23 cellular contexts compared by ENCODE assay signal in genomic region chr9:33306037-33306436, GRCh38. TPM values are rescaled to one million over a fixed set of nuclear protein-coding genes. Genes with fewer than 3 reads are reported as not detected.
DNase-seq lines count a peak whose midpoint lies in the region; ATAC-seq and TF ChIP-seq lines count a peak whose summit lies in the region.
"Had no signal": no experiment of that assay in that cellular context is flagged by ENCODE, and none has a peak within 500 bp of the region (broad histone marks: within the 10 kb centered on the region; RNA-seq: fewer than 3 reads in every experiment).

No MANE protein-coding gene starts in this region.

- H3K9me3 ChIP-seq in left ventricle myocardium inferior (replicated peaks): no peaks in the 10 kb centered on the region
- no peaks in the 10 kb centered on the region for H3K9me3 ChIP-seq in gastrocnemius medialis
- H3K9me3 ChIP-seq: heart right ventricle, left lung, tibial nerve had no signal

- no peak overlapping the region for H3K4me3 Mint-ChIP-seq in activated naive CD8-positive, alpha-beta T cell treated with anti-CD3 and anti-CD28 coated beads, Interleukin-2, amount 10 ng/mL, durations not matched to agents 7 days and 5 days
- H3K4me3 Mint-ChIP-seq: CD4-positive, CD25-positive, alpha-beta regulatory T cell; T-cell had no signal

- TF ChIP-seq CTCF in left ventricle myocardium inferior (IDR thresholded peaks at IDR 0.05; ENCODE audit: borderline replicate concordance) (no peak), gastrocnemius medialis (IDR thresholded peaks at IDR 0.05 in 4 of 5, conservative IDR thresholded peaks at IDR 0.05 in 1 of 5) (no peak)

- in situ Hi-C loops in gastrocnemius medialis (cut with MboI; ENCODE audit: low sequenced_read_pairs in 4 of 4): no loop called here

- H3K27me3 ChIP-seq in left ventricle myocardium inferior (ENCODE audit: low read depth) (no peaks in the 10 kb centered on the region), gastrocnemius medialis (no peaks in the 10 kb centered on the region)
- H3K27me3 ChIP-seq: dorsolateral prefrontal cortex, heart right ventricle, left lung, tibial nerve had no signal

- ATAC-seq in left ventricle myocardium superior: peak; percentile 70
- ATAC-seq in activated naive CD8-positive, alpha-beta T cell treated with anti-CD3 and anti-CD28 coated beads, Interleukin-2, amount 10 ng/mL, durations not matched to agents 7 days and 5 days (ENCODE audit: low read depth): peak; percentile 42
- peak in 1 of 2 donors; percentile 51 for ATAC-seq in gastrocnemius medialis
- ATAC-seq: left lung, Panc1, T-cell had no signal

- no peak overlapping the region for H3K27ac ChIP-seq in left ventricle myocardium inferior (replicated peaks)
- H3K27ac ChIP-seq in gastrocnemius medialis: peak overlapping the region in 3 of 4 donors; percentile 31 to 55 (median 47)
- H3K27ac ChIP-seq: left lung, tibial nerve had no signal

- H3K27me3 Mint-ChIP-seq in activated naive CD8-positive, alpha-beta T cell treated with anti-CD3 and anti-CD28 coated beads, Interleukin-2, amount 10 ng/mL, durations not matched to agents 7 days and 5 days: no peaks in the 10 kb centered on the region
- H3K27me3 Mint-ChIP-seq: CD4-positive, CD25-positive, alpha-beta regulatory T cell; stimulated activated naive CD8-positive, alpha-beta T cell treated with anti-CD3 and anti-CD28 coated beads, Interleukin-15, Interleukin-2, amounts not matched to agents 100 ng/mL and 50 ng/mL, for 24 hours; T-cell had no signal

- peaks cover 5% of the 10 kb centered on the region for H3K4me1 Mint-ChIP-seq in activated naive CD8-positive, alpha-beta T cell treated with anti-CD3 and anti-CD28 coated beads, Interleukin-2, amount 10 ng/mL, durations not matched to agents 7 days and 5 days

- no peaks in the 10 kb centered on the region for H3K9me3 Mint-ChIP-seq in activated naive CD8-positive, alpha-beta T cell treated with anti-CD3 and anti-CD28 coated beads, Interleukin-2, amount 10 ng/mL, durations not matched to agents 7 days and 5 days
- H3K9me3 Mint-ChIP-seq: CD4-positive, CD25-positive, alpha-beta regulatory T cell; stimulated activated naive CD8-positive, alpha-beta T cell treated with anti-CD3 and anti-CD28 coated beads, Interleukin-15, Interleukin-2, amounts not matched to agents 100 ng/mL and 50 ng/mL, for 24 hours; T-cell had no signal

- no peak overlapping the region for H3K4me3 ChIP-seq in left ventricle myocardium inferior
- H3K4me3 ChIP-seq in gastrocnemius medialis: no peak overlapping the region
- H3K4me3 ChIP-seq: dorsolateral prefrontal cortex, heart right ventricle, left lung, tibial nerve had no signal

- intact Hi-C loops in left ventricle myocardium superior (cut with micrococcal nuclease): no loop called here
- intact Hi-C loops in left ventricle myocardium inferior (cut with micrococcal nuclease): no loop called here
- intact Hi-C loops in gastrocnemius medialis (cut with DNase I; ENCODE audit: low total_unique reads): no loop called here

- H3K4me1 ChIP-seq in left ventricle myocardium inferior (peaks cover 21% of the 10 kb centered on the region), gastrocnemius medialis (peaks cover 5 to 14% of the 10 kb centered on the region in 2 donors)
- H3K4me1 ChIP-seq: left lung, tibial nerve had no signal

- no peak overlapping the region for H3K27ac Mint-ChIP-seq in activated naive CD8-positive, alpha-beta T cell treated with anti-CD3 and anti-CD28 coated beads, Interleukin-2, amount 10 ng/mL, durations not matched to agents 7 days and 5 days
- H3K27ac Mint-ChIP-seq: stimulated activated naive CD8-positive, alpha-beta T cell treated with anti-CD3 and anti-CD28 coated beads, Interleukin-15, Interleukin-2, amounts not matched to agents 100 ng/mL and 50 ng/mL, for 24 hours; T-cell had no signal

- TF ChIP-seq POLR2A in gastrocnemius medialis (IDR thresholded peaks at IDR 0.05): no peak

- H3K36me3 ChIP-seq in left ventricle myocardium inferior: peaks cover 100% of the 10 kb centered on the region
- H3K36me3 ChIP-seq in gastrocnemius medialis: peaks cover 0 to 95% of the 10 kb centered on the region in 2 donors

- POLR2A ChIA-PET in activated naive CD8-positive, alpha-beta T cell treated with anti-CD3 and anti-CD28 coated beads, Interleukin-2, amount 10 ng/mL, durations not matched to agents 7 days and 5 days (lab: Charles Lee): interaction anchor here (0.7 kb wide), 1 partner anchor 15 kb away, joined by 3 read pairs; no protein-coding TSS in a partner anchor

- no peak for DNase-seq in left ventricle myocardium superior
- no peak for DNase-seq in left ventricle myocardium inferior
- peak; percentile 54 for DNase-seq in RKO (ENCODE audit: low spot score)
- DNase-seq in activated naive CD8-positive, alpha-beta T cell treated with anti-CD3 and anti-CD28 coated beads, Interleukin-2, amount 10 ng/mL, durations not matched to agents 7 days and 5 days: no peak
- DNase-seq in gastrocnemius medialis: no peak
- no peak for DNase-seq in NCI-H1417 treated with DMSO at 0.1 percent for 48 hours (lab: John Stamatoyannopoulos, UW)
- DNase-seq in midbrain (lab: John Stamatoyannopoulos, UW): no peak
- DNase-seq in NCI-H1048 (lab: John Stamatoyannopoulos, UW): no peak
- DNase-seq: activated effector memory CD4-positive, alpha-beta T cell treated with Interleukin-2 at 50 U/mL for 16 hours; aorta; central memory CD4-positive, alpha-beta T cell; dorsolateral prefrontal cortex; HCEC 1CT; heart right ventricle; left lung; NCI-H1417; NCI-H2107; NCI-H510A; T-cell had no signal

- H3K36me3 Mint-ChIP-seq in activated naive CD8-positive, alpha-beta T cell treated with anti-CD3 and anti-CD28 coated beads, Interleukin-2, amount 10 ng/mL, durations not matched to agents 7 days and 5 days: peaks cover 21% of the 10 kb centered on the region

RNA-seq across cellular contexts. Expression of gene NFX1, which starts 15.7 kb away (rescaled TPM):
- total RNA-seq in left ventricle myocardium superior (31.6 TPM), left ventricle myocardium inferior (31.4 TPM), gastrocnemius medialis (10 to 100 TPM; 29.8 to 52.0 (median 40.6) TPM)
- total RNA-seq in activated naive CD8-positive, alpha-beta T cell treated with anti-CD3 and anti-CD28 coated beads, Interleukin-2, amount 10 ng/mL, durations not matched to agents 7 days and 5 days: 10 to 100 TPM; 47.4 to 48.2 TPM

RNA-seq across cellular contexts. Expression of gene CHMP5, which starts 41.2 kb away (rescaled TPM):
- total RNA-seq in left ventricle myocardium superior (49.4 TPM), left ventricle myocardium inferior (56.9 TPM), gastrocnemius medialis (10 to 100 TPM; 42.8 to 50.7 (median 47.8) TPM)
- 10 to 100 TPM; 96.1 to 97.1 TPM for total RNA-seq in activated naive CD8-positive, alpha-beta T cell treated with anti-CD3 and anti-CD28 coated beads, Interleukin-2, amount 10 ng/mL, durations not matched to agents 7 days and 5 days

RNA-seq across cellular contexts. Expression of gene BAG1, which starts 41.5 kb away (rescaled TPM):
- 161 TPM for total RNA-seq in left ventricle myocardium superior
- total RNA-seq in left ventricle myocardium inferior: 138 TPM
- total RNA-seq in activated naive CD8-positive, alpha-beta T cell treated with anti-CD3 and anti-CD28 coated beads, Interleukin-2, amount 10 ng/mL, durations not matched to agents 7 days and 5 days: 10 to 100 TPM; 63.8 to 73.2 TPM
- total RNA-seq in gastrocnemius medialis: 100 to 1,000 TPM in 3 of 4 donors, 10 to 100 TPM in 1; 81.5 to 244 (median 158) TPM
